In the genomic region with DNA sequence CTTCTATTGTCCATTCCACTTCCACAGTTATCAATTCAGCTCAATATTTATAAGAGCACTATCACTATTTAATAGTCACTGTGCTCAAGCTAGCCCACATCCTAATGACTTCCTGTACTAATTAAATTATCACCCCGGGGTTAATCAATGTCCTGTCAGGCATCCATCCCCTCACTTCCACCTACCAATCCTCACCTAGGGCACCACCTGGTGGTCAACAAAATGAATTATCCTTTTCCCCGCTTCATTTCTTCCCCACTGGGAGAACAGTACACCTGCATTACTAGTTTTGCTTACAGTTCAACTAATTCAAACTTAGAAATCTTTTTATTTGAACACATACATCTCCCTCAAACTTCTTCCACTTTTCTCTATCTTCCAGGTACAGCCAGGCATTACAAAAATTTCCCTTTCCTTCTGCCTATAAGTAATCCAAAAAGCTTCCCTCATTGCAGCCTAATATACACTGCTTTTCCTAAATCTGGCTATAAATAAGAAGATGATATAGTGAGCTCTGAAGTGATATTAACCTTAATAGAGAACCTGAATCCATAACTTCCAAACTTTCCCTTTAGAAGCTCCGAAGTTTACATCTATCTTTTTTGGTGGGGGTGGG, we compare ENCODE assay signal across 8 cellular contexts.
DNase-seq lines count a peak whose midpoint lies in the region; ATAC-seq and TF ChIP-seq lines count a peak whose summit lies in the region.

No MANE protein-coding gene starts in this region.

- H3K9me3 ChIP-seq in heart left ventricle = no peaks in the 10 kb centered on the region
- no peaks in the 10 kb centered on the region for H3K9me3 ChIP-seq in gastrocnemius medialis

- H3K27ac Mint-ChIP-seq in activated naive CD4-positive, alpha-beta T cell treated with anti-CD3 and anti-CD28 coated beads for 36 hours = no peak overlapping the region

- 49 to 58% (median 53%) methylated on average over 3 of the region's 3 CpGs for WGBS in heart left ventricle, 4 donors

- ATAC-seq in heart left ventricle (peak in 3 of 4 donors; percentile 51 to 60 (median 54)), gastrocnemius medialis (peak in 1 of 2 donors; percentile 41), HG02938 (IDR thresholded peaks at IDR 0.05; ENCODE audit: unreplicated experiment) (no peak)

- H3K4me1 Mint-ChIP-seq in activated naive CD4-positive, alpha-beta T cell treated with anti-CD3 and anti-CD28 coated beads for 36 hours (ENCODE audit: low read depth) = peaks cover 19% of the 10 kb centered on the region

- no peaks in the 10 kb centered on the region for H3K36me3 Mint-ChIP-seq in activated naive CD4-positive, alpha-beta T cell treated with anti-CD3 and anti-CD28 coated beads for 36 hours (ENCODE audit: low read depth)

- no peaks in the 10 kb centered on the region for H3K27me3 Mint-ChIP-seq in activated naive CD4-positive, alpha-beta T cell treated with anti-CD3 and anti-CD28 coated beads for 36 hours (ENCODE audit: low read depth)

- TF ChIP-seq CTCF in heart left ventricle (IDR thresholded peaks at IDR 0.05) (peak; percentile 61 to 80 (median 71)), gastrocnemius medialis (IDR thresholded peaks at IDR 0.05 in 4 of 5, conservative IDR thresholded peaks at IDR 0.05 in 1 of 5) (peak; percentile 65 to 81 (median 76))

- H3K27me3 ChIP-seq in heart left ventricle = no peaks in the 10 kb centered on the region
- no peaks in the 10 kb centered on the region for H3K27me3 ChIP-seq in gastrocnemius medialis

- peaks cover 0 to 62% (median 4%) of the 10 kb centered on the region in 12 donors for H3K4me1 ChIP-seq in heart left ventricle
- H3K4me1 ChIP-seq in gastrocnemius medialis = peaks cover 0 to 7% of the 10 kb centered on the region in 2 donors

- no peak overlapping the region for H3K27ac ChIP-seq in heart left ventricle
- no peak overlapping the region for H3K27ac ChIP-seq in gastrocnemius medialis

- no peaks in the 10 kb centered on the region for H3K9me3 Mint-ChIP-seq in activated naive CD4-positive, alpha-beta T cell treated with anti-CD3 and anti-CD28 coated beads for 36 hours

- no peak overlapping the region for H3K4me3 ChIP-seq in heart left ventricle
- no peak overlapping the region for H3K4me3 ChIP-seq in gastrocnemius medialis

- in situ Hi-C loops in gastrocnemius medialis (cut with MboI; ENCODE audit: low sequenced_read_pairs in 4 of 4) = loop anchor here (5.0 to 25.0 kb wide), 4 partner anchors 170 to 338 kb away; no protein-coding TSS in a partner anchor

- DNase-seq in NK-92 treated with Interleukin-12 subunit alpha and Interleukin-12 subunit beta, amount 100 ng/mL, for 24 hours (lab: John Stamatoyannopoulos, UW) = peak; percentile 12
- no peak for DNase-seq in NK-92 (lab: John Stamatoyannopoulos, UW; ENCODE audit: unreplicated experiment)
- peak; percentile 56 for DNase-seq in HuH-7 (ENCODE audit: low spot score)
- peak; percentile 73 for DNase-seq in OCI-M1 (lab: John Stamatoyannopoulos, UW)
- peak; percentile 63 for DNase-seq in activated naive CD4-positive, alpha-beta T cell treated with anti-CD3 and anti-CD28 coated beads for 36 hours
- peak in 2 of 5 donors; percentile 28 to 46 for DNase-seq in heart left ventricle
- peak in 1 of 2 donors; percentile 20 for DNase-seq in gastrocnemius medialis

- TF ChIP-seq POLR2A in heart left ventricle (IDR thresholded peaks at IDR 0.05) (no peak), gastrocnemius medialis (IDR thresholded peaks at IDR 0.05) (no peak)

- peaks cover 0 to 21% (median 10%) of the 10 kb centered on the region in 9 donors for H3K36me3 ChIP-seq in heart left ventricle
- peaks cover 0 to 6% of the 10 kb centered on the region in 2 donors for H3K36me3 ChIP-seq in gastrocnemius medialis

- no peak overlapping the region for H3K4me3 Mint-ChIP-seq in activated naive CD4-positive, alpha-beta T cell treated with anti-CD3 and anti-CD28 coated beads for 36 hours

- CTCF ChIA-PET in activated naive CD4-positive, alpha-beta T cell treated with anti-CD3 and anti-CD28 coated beads for 36 hours (lab: Charles Lee) = interaction anchor here (0.7 to 3.2 kb wide), 15 partner anchors 8 to 425 kb away, joined by 3 to 15 read pairs (median 4); no protein-coding TSS in a partner anchor

- intact Hi-C loops in activated naive CD4-positive, alpha-beta T cell treated with anti-CD3 and anti-CD28 coated beads for 36 hours (cut with micrococcal nuclease) = loop anchor here (1.0 to 10.0 kb wide), 6 partner anchors 175 to 850 kb away; a partner anchor contains a TSS
- intact Hi-C loops in heart left ventricle (cut with DNase I) (loop anchor here (1.0 to 10.0 kb wide), 11 partner anchors 107 to 443 kb away; no protein-coding TSS in a partner anchor), gastrocnemius medialis (cut with DNase I; ENCODE audit: low total_unique reads) (loop anchor here (1.0 to 5.0 kb wide), 6 partner anchors 83 to 443 kb away; no protein-coding TSS in a partner anchor)
